2 cellular contexts compared by ENCODE assay signal in the genomic region with DNA sequence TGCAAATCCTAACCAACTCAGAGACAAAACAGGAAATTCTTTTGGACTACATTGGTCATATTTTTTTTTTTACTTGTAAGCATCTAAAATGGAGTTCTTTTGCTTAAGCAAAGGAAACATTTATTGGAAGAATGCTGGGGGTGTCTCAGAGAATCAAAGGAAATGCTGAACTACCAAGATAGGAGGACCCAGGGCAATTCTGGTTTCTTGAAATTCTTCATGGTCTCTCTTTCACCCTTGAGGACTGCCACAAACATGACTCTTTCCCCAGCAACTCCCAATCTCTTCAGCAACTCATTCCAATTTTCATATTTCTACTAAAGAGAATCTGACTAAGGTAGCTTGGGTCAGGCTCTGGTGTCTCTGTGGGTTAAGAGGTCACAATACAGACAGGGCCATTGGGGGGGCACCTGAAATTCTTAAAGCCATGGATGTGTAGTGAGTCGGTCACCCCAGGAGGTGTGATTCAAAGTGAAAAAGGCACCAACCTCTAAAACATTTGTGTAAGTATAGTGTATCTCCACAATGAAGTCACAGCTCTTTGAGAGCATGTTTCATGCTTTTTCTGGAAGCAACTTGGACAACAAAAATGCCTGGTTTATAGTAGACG.
TF ChIP-seq lines count a peak whose summit lies in the region.

No MANE protein-coding gene starts in this region.

TF ChIP-seq in SK-N-SH, 30 proteins besides CTCF, POLR2A, EP300 and RAD21 (continued from another document):
- TF ChIP-seq REST (IDR thresholded peaks at IDR 0.05; ENCODE audit: low read depth, low read length) (no peak), MEF2A (IDR thresholded peaks at IDR 0.05; ENCODE audit: borderline replicate concordance, low read depth) (no peak), RXRA (IDR thresholded peaks at IDR 0.05; ENCODE audit: borderline replicate concordance, low read depth) (no peak), FOSL2 (IDR thresholded peaks at IDR 0.05; ENCODE audit: borderline replicate concordance, low read depth) (no peak), MAX (IDR thresholded peaks at IDR 0.05; ENCODE audit: low read depth) (no peak), MXI1 (IDR thresholded peaks at IDR 0.05; ENCODE audit: low read depth, low read length) (no peak), TEAD4 (IDR thresholded peaks at IDR 0.05; ENCODE audit: borderline replicate concordance, insufficient read depth) (no peak), SIN3A (IDR thresholded peaks at IDR 0.05; ENCODE audit: borderline replicate concordance, low read depth, low read length) (no peak)

TF ChIP-seq in SK-N-SH treated with all-trans-retinoic acid at 6 μM for 48 hours, 23 proteins besides CTCF, POLR2A, EP300 and RAD21 (continued from another document):
- TF ChIP-seq ESRRG (CRISPR knock-in tag; IDR thresholded peaks at IDR 0.05) (no peak), BACH2 (CRISPR knock-in tag; IDR thresholded peaks at IDR 0.05; ENCODE audit: borderline replicate concordance) (no peak), ZC3H10 (CRISPR knock-in tag; IDR thresholded peaks at IDR 0.05) (no peak), ZFP30 (CRISPR knock-in tag; IDR thresholded peaks at IDR 0.05) (no peak), ZNF8 (CRISPR knock-in tag; IDR thresholded peaks at IDR 0.05) (no peak), GLIS3 (CRISPR knock-in tag; IDR thresholded peaks at IDR 0.05) (no peak), RARB (CRISPR knock-in tag; IDR thresholded peaks at IDR 0.05) (no peak), SNAI2 (CRISPR knock-in tag; IDR thresholded peaks at IDR 0.05) (no peak), CSDC2 (CRISPR knock-in tag; IDR thresholded peaks at IDR 0.05) (no peak), ISL1 (CRISPR knock-in tag; IDR thresholded peaks at IDR 0.05) (no peak), OSR1 (CRISPR knock-in tag; IDR thresholded peaks at IDR 0.05) (no peak), TCF4 (CRISPR knock-in tag; IDR thresholded peaks at IDR 0.05; ENCODE audit: borderline replicate concordance) (no peak)
- TF ChIP-seq, protein P1, sequence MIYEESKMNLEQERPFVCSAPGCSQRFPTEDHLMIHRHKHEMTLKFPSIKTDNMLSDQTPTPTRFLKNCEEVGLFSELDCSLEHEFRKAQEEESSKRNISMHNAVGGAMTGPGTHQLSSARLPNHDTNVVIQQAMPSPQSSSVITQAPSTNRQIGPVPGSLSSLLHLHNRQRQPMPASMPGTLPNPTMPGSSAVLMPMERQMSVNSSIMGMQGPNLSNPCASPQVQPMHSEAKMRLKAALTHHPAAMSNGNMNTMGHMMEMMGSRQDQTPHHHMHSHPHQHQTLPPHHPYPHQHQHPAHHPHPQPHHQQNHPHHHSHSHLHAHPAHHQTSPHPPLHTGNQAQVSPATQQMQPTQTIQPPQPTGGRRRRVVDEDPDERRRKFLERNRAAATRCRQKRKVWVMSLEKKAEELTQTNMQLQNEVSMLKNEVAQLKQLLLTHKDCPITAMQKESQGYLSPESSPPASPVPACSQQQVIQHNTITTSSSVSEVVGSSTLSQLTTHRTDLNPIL (CRISPR knock-in tag; IDR thresholded peaks at IDR 0.05; ENCODE audit: low read depth), result no peak
- TF ChIP-seq, protein P2, sequence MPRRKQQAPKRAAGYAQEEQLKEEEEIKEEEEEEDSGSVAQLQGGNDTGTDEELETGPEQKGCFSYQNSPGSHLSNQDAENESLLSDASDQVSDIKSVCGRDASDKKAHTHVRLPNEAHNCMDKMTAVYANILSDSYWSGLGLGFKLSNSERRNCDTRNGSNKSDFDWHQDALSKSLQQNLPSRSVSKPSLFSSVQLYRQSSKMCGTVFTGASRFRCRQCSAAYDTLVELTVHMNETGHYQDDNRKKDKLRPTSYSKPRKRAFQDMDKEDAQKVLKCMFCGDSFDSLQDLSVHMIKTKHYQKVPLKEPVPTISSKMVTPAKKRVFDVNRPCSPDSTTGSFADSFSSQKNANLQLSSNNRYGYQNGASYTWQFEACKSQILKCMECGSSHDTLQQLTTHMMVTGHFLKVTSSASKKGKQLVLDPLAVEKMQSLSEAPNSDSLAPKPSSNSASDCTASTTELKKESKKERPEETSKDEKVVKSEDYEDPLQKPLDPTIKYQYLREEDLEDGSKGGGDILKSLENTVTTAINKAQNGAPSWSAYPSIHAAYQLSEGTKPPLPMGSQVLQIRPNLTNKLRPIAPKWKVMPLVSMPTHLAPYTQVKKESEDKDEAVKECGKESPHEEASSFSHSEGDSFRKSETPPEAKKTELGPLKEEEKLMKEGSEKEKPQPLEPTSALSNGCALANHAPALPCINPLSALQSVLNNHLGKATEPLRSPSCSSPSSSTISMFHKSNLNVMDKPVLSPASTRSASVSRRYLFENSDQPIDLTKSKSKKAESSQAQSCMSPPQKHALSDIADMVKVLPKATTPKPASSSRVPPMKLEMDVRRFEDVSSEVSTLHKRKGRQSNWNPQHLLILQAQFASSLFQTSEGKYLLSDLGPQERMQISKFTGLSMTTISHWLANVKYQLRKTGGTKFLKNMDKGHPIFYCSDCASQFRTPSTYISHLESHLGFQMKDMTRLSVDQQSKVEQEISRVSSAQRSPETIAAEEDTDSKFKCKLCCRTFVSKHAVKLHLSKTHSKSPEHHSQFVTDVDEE (CRISPR knock-in tag; IDR thresholded peaks at IDR 0.05), result no peak
- TF ChIP-seq, protein P3, sequence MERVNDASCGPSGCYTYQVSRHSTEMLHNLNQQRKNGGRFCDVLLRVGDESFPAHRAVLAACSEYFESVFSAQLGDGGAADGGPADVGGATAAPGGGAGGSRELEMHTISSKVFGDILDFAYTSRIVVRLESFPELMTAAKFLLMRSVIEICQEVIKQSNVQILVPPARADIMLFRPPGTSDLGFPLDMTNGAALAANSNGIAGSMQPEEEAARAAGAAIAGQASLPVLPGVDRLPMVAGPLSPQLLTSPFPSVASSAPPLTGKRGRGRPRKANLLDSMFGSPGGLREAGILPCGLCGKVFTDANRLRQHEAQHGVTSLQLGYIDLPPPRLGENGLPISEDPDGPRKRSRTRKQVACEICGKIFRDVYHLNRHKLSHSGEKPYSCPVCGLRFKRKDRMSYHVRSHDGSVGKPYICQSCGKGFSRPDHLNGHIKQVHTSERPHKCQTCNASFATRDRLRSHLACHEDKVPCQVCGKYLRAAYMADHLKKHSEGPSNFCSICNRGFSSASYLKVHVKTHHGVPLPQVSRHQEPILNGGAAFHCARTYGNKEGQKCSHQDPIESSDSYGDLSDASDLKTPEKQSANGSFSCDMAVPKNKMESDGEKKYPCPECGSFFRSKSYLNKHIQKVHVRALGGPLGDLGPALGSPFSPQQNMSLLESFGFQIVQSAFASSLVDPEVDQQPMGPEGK (CRISPR knock-in tag; IDR thresholded peaks at IDR 0.05; ENCODE audit: borderline replicate concordance), result no peak
